Comparison of ENCODE assay signal across 1 cellular context in genomic region chr4:139301143-139301820, GRCh38.
TF ChIP-seq lines count a peak whose summit lies in the region.

NAA15 (plus strand) TSS chr4:139301505; CDS start chr4:139301778, 273 bp downstream.

TF ChIP-seq in HepG2, 621 proteins besides CTCF, POLR2A, EP300 and RAD21 (continued from another document and continues in another):
- TF ChIP-seq MAFF (IDR thresholded peaks at IDR 0.05; ENCODE audit: low read depth, low read length) (peak; percentile 50; the same call in 1 of the 2 replicates), CAMTA2 (CRISPR knock-in tag; IDR thresholded peaks at IDR 0.05; ENCODE audit: borderline replicate concordance) (no peak), FOXC1 (CRISPR knock-in tag; IDR thresholded peaks at IDR 0.05; ENCODE audit: borderline replicate concordance) (peak; percentile 71; the same call in 1 of the 2 replicates), PLSCR1 (CRISPR knock-in tag; IDR thresholded peaks at IDR 0.05; ENCODE audit: borderline replicate concordance) (no peak; the same call in 1 of the 2 replicates), PRMT3 (CRISPR knock-in tag; IDR thresholded peaks at IDR 0.05; ENCODE audit: borderline replicate concordance, low read depth) (no peak), ZNF234 (CRISPR knock-in tag; conservative IDR thresholded peaks at IDR 0.05) (no peak), ZNF883 (CRISPR knock-in tag; IDR thresholded peaks at IDR 0.05; ENCODE audit: not compliant biosample characterization) (peak; percentile 69), ZNF12 (CRISPR knock-in tag; IDR thresholded peaks at IDR 0.05) (peak; percentile 26; the same call in 1 of the 2 replicates), REPIN1 (CRISPR knock-in tag; IDR thresholded peaks at IDR 0.05; ENCODE audit: borderline replicate concordance, low read depth) (peak; percentile 64; the same call in 1 of the 2 replicates), BCL6 (CRISPR knock-in tag; IDR thresholded peaks at IDR 0.05) (peak; percentile 86), CSRNP2 (CRISPR knock-in tag; conservative IDR thresholded peaks at IDR 0.05; ENCODE audit: low read depth) (no peak), SOX6 (IDR thresholded peaks at IDR 0.05) (no peak), SOX6 (CRISPR knock-in tag; IDR thresholded peaks at IDR 0.05) (peak; percentile 52), RFXANK (CRISPR knock-in tag; IDR thresholded peaks at IDR 0.05) (peak; percentile 82; the same call in 1 of the 2 replicates), KLF9 (CRISPR knock-in tag; IDR thresholded peaks at IDR 0.05; ENCODE audit: low read depth) (peak; percentile 76; the same call in 1 of the 2 replicates), CBX5 (CRISPR knock-in tag; IDR thresholded peaks at IDR 0.05; ENCODE audit: borderline replicate concordance) (peak; percentile 59; the same call in 1 of the 2 replicates), RAD51 (IDR thresholded peaks at IDR 0.05; ENCODE audit: borderline replicate concordance) (no peak), ATF2 (CRISPR knock-in tag; IDR thresholded peaks at IDR 0.05) (peak; percentile 70), ZNF850 (CRISPR knock-in tag; conservative IDR thresholded peaks at IDR 0.05) (no peak), ZNF44 (CRISPR knock-in tag; IDR thresholded peaks at IDR 0.05) (no peak), ZNF431 (CRISPR knock-in tag; IDR thresholded peaks at IDR 0.05; ENCODE audit: borderline replicate concordance, low read depth) (0 out of 2 replicates have a peak, but pooled peaks have one; percentile 24), TGIF2 (CRISPR knock-in tag; IDR thresholded peaks at IDR 0.05) (peak; percentile 72), AGO1 (IDR thresholded peaks at IDR 0.05; ENCODE audit: low read depth, low read length, poor library complexity, severe bottlenecking) (no peak), ZNF709 (CRISPR knock-in tag; IDR thresholded peaks at IDR 0.05) (no peak), YEATS4 (CRISPR knock-in tag; IDR thresholded peaks at IDR 0.05; ENCODE audit: borderline replicate concordance) (peak; percentile 64; the same call in 1 of the 2 replicates), ZNF607 (CRISPR knock-in tag; IDR thresholded peaks at IDR 0.05; ENCODE audit: borderline replicate concordance) (no peak), DBP (CRISPR knock-in tag; IDR thresholded peaks at IDR 0.05; ENCODE audit: not compliant biosample characterization) (no peak), ZNF713 (CRISPR knock-in tag; IDR thresholded peaks at IDR 0.05) (no peak), RXRA (CRISPR knock-in tag; IDR thresholded peaks at IDR 0.05) (peak; percentile 67), HNRNPK (IDR thresholded peaks at IDR 0.05; ENCODE audit: low read depth, low read length, poor library complexity, severe bottlenecking) (no peak), ZMYM4 (CRISPR knock-in tag; IDR thresholded peaks at IDR 0.05) (peak; percentile 96), PHB2 (IDR thresholded peaks at IDR 0.05; ENCODE audit: partially characterized antibody) (no peak), ZFP91 (CRISPR knock-in tag; IDR thresholded peaks at IDR 0.05; ENCODE audit: borderline replicate concordance) (peak; percentile 82; the same call in 1 of the 2 replicates), ZBTB3 (CRISPR knock-in tag; IDR thresholded peaks at IDR 0.05; ENCODE audit: borderline replicate concordance, low read depth) (no peak), SRSF4 (IDR thresholded peaks at IDR 0.05; ENCODE audit: low read depth, low read length, poor library complexity, severe bottlenecking) (no peak), EZH2 (conservative IDR thresholded peaks at IDR 0.05; ENCODE audit: low read depth, low read length) (no peak), ZNF737 (CRISPR knock-in tag; IDR thresholded peaks at IDR 0.05; ENCODE audit: borderline replicate concordance) (no peak), ZNF274 (CRISPR knock-in tag; IDR thresholded peaks at IDR 0.05) (peak; percentile 22; the same call in 1 of the 2 replicates), TP53 (CRISPR knock-in tag; conservative IDR thresholded peaks at IDR 0.05) (no peak), ZBTB7A (CRISPR knock-in tag; IDR thresholded peaks at IDR 0.05) (no peak), ZNF556 (CRISPR knock-in tag; IDR thresholded peaks at IDR 0.05; ENCODE audit: borderline replicate concordance) (no peak; the same call in 1 of the 2 replicates), ZNF83 (CRISPR knock-in tag; IDR thresholded peaks at IDR 0.05; ENCODE audit: borderline replicate concordance) (no peak), KLF16 (CRISPR knock-in tag; IDR thresholded peaks at IDR 0.05) (peak in 1 of 2 experiments; percentile 66; a peak in 1 of 4 replicates), ZNF326 (CRISPR knock-in tag; IDR thresholded peaks at IDR 0.05; ENCODE audit: borderline replicate concordance) (no peak), ZFP90 (CRISPR knock-in tag; IDR thresholded peaks at IDR 0.05; ENCODE audit: borderline replicate concordance) (no peak; the same call in 1 of the 2 replicates), CCDC6 (CRISPR knock-in tag; IDR thresholded peaks at IDR 0.05) (no peak; the same call in 1 of the 2 replicates), ZSCAN25 (CRISPR knock-in tag; IDR thresholded peaks at IDR 0.05) (no peak), NR2F6 (IDR thresholded peaks at IDR 0.05) (peak; percentile 33; the same call in 1 of the 2 replicates), NR2F6 (CRISPR knock-in tag; IDR thresholded peaks at IDR 0.05) (peak; percentile 36; the same call in 1 of the 2 replicates), HES4 (CRISPR knock-in tag; IDR thresholded peaks at IDR 0.05; ENCODE audit: borderline replicate concordance) (no peak), ZBTB25 (CRISPR knock-in tag; IDR thresholded peaks at IDR 0.05) (no peak; the same call in none of the 2 replicates), GATA4 (IDR thresholded peaks at IDR 0.05; ENCODE audit: borderline replicate concordance, low read depth) (peak; percentile 65; the same call in 1 of the 2 replicates), RCOR2 (CRISPR knock-in tag; IDR thresholded peaks at IDR 0.05) (no peak), AKNA (CRISPR knock-in tag; IDR thresholded peaks at IDR 0.05; ENCODE audit: borderline replicate concordance) (no peak), ZNF121 (CRISPR knock-in tag; IDR thresholded peaks at IDR 0.05) (no peak), ZNF574 (CRISPR knock-in tag; IDR thresholded peaks at IDR 0.05) (peak; percentile 92), TBP (CRISPR knock-in tag; IDR thresholded peaks at IDR 0.05) (no peak)
